In genomic region chr2:58641001-58641400, GRCh38 we compare ENCODE assay signal across 8 cellular contexts.
"Had no signal": no experiment of that assay in that cellular context is flagged by ENCODE, and none has a peak within 500 bp of the region (broad histone marks: within the 10 kb centered on the region; RNA-seq: fewer than 3 reads in every experiment).

No MANE protein-coding gene starts in this region.

- H3K27ac ChIP-seq: GM23248 had no signal

- DNase-seq: GM23248, GOT3, H9, HCEC 1CT, HFFc6, IMR-90, KBM-7 had no signal

- H3K4me3 ChIP-seq: GM23248 had no signal

- H3K9ac ChIP-seq: GM23248 had no signal

- H3K4me3 Mint-ChIP-seq: H9, HFFc6 had no signal

- H3K9me3 Mint-ChIP-seq: H9, HFFc6 had no signal

- H3K27ac Mint-ChIP-seq: H9, HFFc6 had no signal

- FAIRE-seq: H54 had no signal

- H2AFZ ChIP-seq: GM23248 had no signal
